ENCODE assay signal across 24 cellular contexts in the genomic region with DNA sequence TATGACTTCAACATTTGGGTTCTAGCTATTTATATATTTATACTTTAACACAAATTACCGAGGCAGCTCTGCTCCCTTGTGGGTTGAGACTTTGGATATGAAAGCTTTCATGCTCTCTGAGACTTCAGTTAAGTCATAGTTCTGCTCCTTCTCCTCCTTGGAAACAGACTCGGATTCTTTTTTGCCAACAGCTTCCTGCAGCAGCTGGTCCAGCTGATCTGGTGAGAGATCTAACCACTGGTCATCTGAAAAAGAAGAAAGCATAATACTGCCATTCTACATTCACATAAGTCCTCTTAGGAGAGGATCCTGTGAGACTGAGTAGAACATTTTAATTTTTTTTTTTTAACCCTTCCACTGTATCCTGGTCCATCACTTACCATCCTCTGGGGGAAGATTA.
"Had no signal": no experiment of that assay in that cellular context is flagged by ENCODE, and none has a peak within 500 bp of the region (broad histone marks: within the 10 kb centered on the region; RNA-seq: fewer than 3 reads in every experiment).

No MANE protein-coding gene starts in this region.

- H3K4me3 Mint-ChIP-seq: dendritic cell treated with granulocyte-macrophage colony-stimulating factor and Interleukin-4, amounts not matched to agents 40 ng/mL and 50 ng/mL, for 4 days; endodermal cell; naive B cell; natural killer cell treated with Interleukin-12 subunit alpha and Interleukin-12 subunit beta and Interleukin-15 and Interleukin-18, amount 100 ng/mL, for 72 hours; neural progenitor cell had no signal

- H3K9ac ChIP-seq: neural progenitor cell, parathyroid adenoma had no signal

- H3K79me2 ChIP-seq: parathyroid adenoma had no signal

- H3K27me3 Mint-ChIP-seq: dendritic cell treated with granulocyte-macrophage colony-stimulating factor and Interleukin-4, amounts not matched to agents 40 ng/mL and 50 ng/mL, for 4 days; naive B cell; natural killer cell treated with Interleukin-12 subunit alpha and Interleukin-12 subunit beta and Interleukin-15 and Interleukin-18, amount 100 ng/mL, for 72 hours; progenitor cell of endocrine pancreas had no signal

- H3K9me3 ChIP-seq: colonic mucosa, esophagus muscularis mucosa, gastrocnemius medialis, lower lobe of right lung, thoracic aorta, tibial nerve, upper lobe of left lung had no signal

- H3K4me3 ChIP-seq: colonic mucosa, esophagus muscularis mucosa, gastrocnemius medialis, lower lobe of right lung, neural progenitor cell, smooth muscle cell, thoracic aorta, tibial nerve, upper lobe of left lung had no signal

- H3K27ac Mint-ChIP-seq: dendritic cell treated with granulocyte-macrophage colony-stimulating factor and Interleukin-4, amounts not matched to agents 40 ng/mL and 50 ng/mL, for 4 days; endodermal cell; natural killer cell treated with Interleukin-12 subunit alpha and Interleukin-12 subunit beta and Interleukin-15 and Interleukin-18, amount 100 ng/mL, for 72 hours; neural progenitor cell; progenitor cell of endocrine pancreas had no signal

- H3K4me1 Mint-ChIP-seq: endodermal cell, naive B cell, neural progenitor cell had no signal

- H2AFZ ChIP-seq: neural progenitor cell, parathyroid adenoma had no signal

- H3K27ac ChIP-seq: colonic mucosa, esophagus muscularis mucosa, gastrocnemius medialis, lower lobe of right lung, neural progenitor cell, parathyroid adenoma, thoracic aorta, tibial nerve, upper lobe of left lung had no signal

- H3K27me3 ChIP-seq: colonic mucosa, esophagus muscularis mucosa, gastrocnemius medialis, neural progenitor cell, tibial nerve, upper lobe of left lung had no signal

- H3K4me2 ChIP-seq: neural progenitor cell, smooth muscle cell had no signal

- DNase-seq: colonic mucosa; effector CD8-positive, alpha-beta T cell; endodermal cell; gastrocnemius medialis; head of caudate nucleus; left ventricle myocardium superior; lower lobe of right lung; naive B cell; stimulated activated CD4-positive, alpha-beta T cell treated with anti-CD3 and anti-CD28 coated beads, Interleukin-12 subunit alpha, Interleukin-12 subunit beta, amount 100 ng/mL, for 4 hours; stimulated activated CD4-positive, alpha-beta T cell treated with anti-CD3 and anti-CD28 coated beads, Interleukin-1b, Interleukin-23, amount 100 ng/mL, for 48 hours; stimulated activated CD4-positive, alpha-beta T cell treated with anti-CD3 and anti-CD28 coated beads, Interleukin-4, amount 100 ng/mL, for 1 hour; stimulated activated CD8-positive, alpha-beta memory T cell treated with anti-CD3 and anti-CD28 coated beads, Interleukin-4, amount 100 ng/mL, for 48 hours; stimulated activated naive CD4-positive, alpha-beta T cell had no signal

- H3K4me1 ChIP-seq: colonic mucosa, esophagus muscularis mucosa, gastrocnemius medialis, lower lobe of right lung, neural progenitor cell, parathyroid adenoma, tibial nerve, upper lobe of left lung had no signal

- ATAC-seq: gastrocnemius medialis; left ventricle myocardium superior; lower lobe of right lung; natural killer cell treated with Interleukin-12 subunit alpha and Interleukin-12 subunit beta and Interleukin-15 and Interleukin-18, amount 100 ng/mL, for 72 hours; sciatic nerve had no signal
